8 cellular contexts compared by ENCODE assay signal in the genomic region with DNA sequence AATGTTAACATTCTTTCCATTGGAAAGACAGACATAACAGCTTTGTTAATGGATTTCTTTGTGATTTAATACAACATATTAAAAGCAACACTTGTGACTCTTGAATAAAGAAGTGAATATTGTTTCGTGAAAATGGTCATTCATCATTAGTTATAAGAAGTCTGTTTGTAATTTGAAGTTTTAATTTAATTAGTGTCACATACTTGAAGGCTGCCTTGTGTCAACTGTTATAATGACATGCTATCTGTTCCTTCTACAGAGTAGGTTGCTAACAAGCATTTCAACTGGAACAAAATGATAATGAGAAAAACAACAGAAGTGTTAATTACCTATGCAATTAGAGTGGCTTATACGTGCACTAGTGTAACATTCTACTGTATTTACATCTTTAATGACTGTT.
"Had no signal": no experiment of that assay in that cellular context is flagged by ENCODE, and none has a peak within 500 bp of the region (broad histone marks: within the 10 kb centered on the region; RNA-seq: fewer than 3 reads in every experiment).

No MANE protein-coding gene starts in this region.

- H3K4me1 ChIP-seq: HAP-1 had no signal

- DNase-seq: GM23248, GOT3, H7, HFFc6, IMR-90 had no signal

- H3K4me3 ChIP-seq: GM23248, HAP-1, K562 had no signal

- H3K36me3 ChIP-seq: HAP-1 had no signal

- H2AFZ ChIP-seq: GM23248 had no signal

- H3K9ac ChIP-seq: GM23248 had no signal

- ATAC-seq: HCT116, K562 had no signal

- H3K27ac ChIP-seq: GM23248 had no signal

- H3K9me3 ChIP-seq: HAP-1 had no signal
